In genomic region chr12:111135293-111135832, GRCh38 we compare ENCODE assay signal across 32 cellular contexts.
"Had no signal": no experiment of that assay in that cellular context is flagged by ENCODE, and none has a peak within 500 bp of the region (broad histone marks: within the 10 kb centered on the region; RNA-seq: fewer than 3 reads in every experiment).

No MANE protein-coding gene starts in this region.

- H3K9me3 ChIP-seq: adrenal gland, ascending aorta, colonic mucosa had no signal

- H3K4me1 ChIP-seq: adrenal gland, ascending aorta, body of pancreas, breast epithelium, colonic mucosa had no signal

- H3K36me3 ChIP-seq: adrenal gland, ascending aorta, brain microvascular endothelial cell, breast epithelium, cardiac muscle cell, colonic mucosa had no signal

- ATAC-seq: activated naive CD4-positive, alpha-beta T cell treated with anti-CD3 and anti-CD28 coated beads, Interleukin-2, amount 50 U/mL, for 72 hours; activated naive CD8-positive, alpha-beta T cell treated with anti-CD3 and anti-CD28 coated beads, Interleukin-2, amount 50 U/mL, for 24 hours; activated T-cell treated with anti-CD3 and anti-CD28 coated beads, Interleukin-2, amount 50 U/mL, for 72 hours; activated T-helper 17 cell treated with anti-CD3 and anti-CD28 coated beads, Interleukin-2, amount 50 U/mL, for 72 hours; body of pancreas had no signal

- H3K27me3 ChIP-seq: adrenal gland, ascending aorta, body of pancreas, brain microvascular endothelial cell, cardiac muscle cell, colonic mucosa had no signal

- DNase-seq: activated effector memory CD4-positive, alpha-beta T cell treated with anti-CD3 and anti-CD28 coated beads, Interleukin-2, amount 50 U/mL, for 16 hours; activated effector memory CD4-positive, alpha-beta T cell treated with Interleukin-2 at 50 U/mL for 16 hours; activated gamma-delta T cell; activated gamma-delta T cell treated with Interleukin-2 at 50 U/mL for 16 hours; activated naive CD4-positive, alpha-beta T cell; activated naive CD4-positive, alpha-beta T cell treated with anti-CD3 and anti-CD28 coated beads for 36 hours; activated naive CD4-positive, alpha-beta T cell treated with anti-CD3 and anti-CD28 coated beads, Interleukin-2, amount 10 ng/mL, durations not matched to agents 7 days and 5 days; activated naive CD4-positive, alpha-beta T cell treated with anti-CD3 and anti-CD28 coated beads, Interleukin-2, amount 50 U/mL, for 16 hours; activated naive CD4-positive, alpha-beta T cell treated with Interleukin-2 at 50 U/mL for 16 hours; activated naive CD8-positive, alpha-beta T cell treated with anti-CD3 and anti-CD28 coated beads for 36 hours; activated naive CD8-positive, alpha-beta T cell treated with anti-CD3 and anti-CD28 coated beads, Interleukin-2, amount 10 ng/mL, durations not matched to agents 7 days and 5 days; activated naive CD8-positive, alpha-beta T cell treated with anti-CD3 and anti-CD28 coated beads, Interleukin-2, amount 50 U/mL, for 24 hours; activated T-cell treated with anti-CD3 and anti-CD28 coated beads, Interleukin-2, amount 50 U/mL, for 48 hours; activated T-cell treated with anti-CD3 and anti-CD28 coated beads, Interleukin-2, amount 50 U/mL, for 72 hours; adrenal gland; amniotic stem cell; amygdala; anterior cingulate cortex; aorta; body of pancreas; brain microvascular endothelial cell; caudate nucleus; central memory CD4-positive, alpha-beta T cell; cerebellar nuclear complex; colonic mucosa had no signal

- H3K27ac ChIP-seq: adrenal gland, ascending aorta, body of pancreas, brain microvascular endothelial cell, breast epithelium, cardiac muscle cell, colonic mucosa had no signal

- H3K4me3 ChIP-seq: adrenal gland, ascending aorta, body of pancreas, breast epithelium, cardiac muscle cell, colonic mucosa had no signal

- FAIRE-seq: astrocyte, colon had no signal
